In the genomic region with DNA sequence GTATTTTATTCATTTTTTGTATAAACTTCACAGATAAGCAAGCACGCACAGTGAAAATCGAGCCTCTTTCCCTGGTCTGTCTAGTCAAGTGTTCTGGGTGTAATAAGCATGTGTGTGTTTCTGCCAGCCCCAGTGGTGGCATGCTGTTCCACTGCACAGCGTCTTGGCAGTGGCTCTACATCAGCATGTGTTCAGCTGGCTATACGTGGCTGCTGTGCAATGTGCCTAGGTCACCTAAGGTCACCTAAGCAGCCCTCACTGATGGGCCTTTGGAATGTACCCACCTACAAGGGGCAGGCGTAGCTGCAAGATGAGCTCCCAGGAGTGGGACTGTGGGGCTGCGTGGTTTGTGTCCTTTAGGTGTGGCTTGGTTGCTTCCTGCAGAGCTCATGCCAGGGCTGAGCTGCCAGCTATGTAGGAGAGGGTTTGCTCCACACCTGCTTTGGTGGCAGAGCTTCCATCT, we compare ENCODE assay signal across 11 cellular contexts. TPM values are rescaled to one million over a fixed set of nuclear protein-coding genes. Genes with fewer than 3 reads are reported as not detected.
DNase-seq lines count a peak whose midpoint lies in the region; ATAC-seq, FAIRE-seq and TF ChIP-seq lines count a peak whose summit lies in the region.
"Had no signal": no experiment of that assay in that cellular context is flagged by ENCODE, and none has a peak within 500 bp of the region (broad histone marks: within the 10 kb centered on the region; RNA-seq: fewer than 3 reads in every experiment).

No MANE protein-coding gene starts in this region.

- peaks cover 6% of the 10 kb centered on the region; the same call in 1 of the 2 replicates for H4K20me1 ChIP-seq in HepG2 (ENCODE audit: insufficient read depth, low read length)

- in situ Hi-C loops in HepG2 (cut with HindIII; ENCODE audit: extremely low pct_ligation_motif_present, low pct_unique_long_range_greater_than_20kb): no loop called here

- H3K4me1 Mint-ChIP-seq in activated B cell treated with CpG ODN at 0.5 μM for 24 hours: peaks cover 92% of the 10 kb centered on the region

- no peak overlapping the region; a peak in 1 of 6 replicates for H3K4me3 ChIP-seq in HepG2 (replicated peaks in 1 of 3; ENCODE audit: insufficient read depth in 1 of 3, low read depth in 2 of 3, low read length in 3 of 3)
- peak overlapping the region in 1 of 4 donors; percentile 20 for H3K4me3 ChIP-seq in stomach

- H3K9me3 Mint-ChIP-seq in activated B cell treated with CpG ODN at 0.5 μM for 24 hours: no peaks in the 10 kb centered on the region

- H3K27me3 ChIP-seq in HepG2 (ENCODE audit: control insufficient read depth in 1 of 2, insufficient read depth in 2 of 2, low read length in 2 of 2): no peaks in the 10 kb centered on the region
- H3K27me3 ChIP-seq in stomach: no peaks in the 10 kb centered on the region

- H3K9me3 ChIP-seq in HepG2 (ENCODE audit: low read length) (no peaks in the 10 kb centered on the region), stomach (no peaks in the 10 kb centered on the region)

- FAIRE-seq in HepG2 (lab: Jason Lieb, UNC): no peak
- FAIRE-seq: A204.1 had no signal

- CTCF ChIA-PET in activated B cell treated with CpG ODN at 0.5 μM for 24 hours (lab: Charles Lee) (interaction anchor here (3.9 kb wide), 1 partner anchor 60 kb away, joined by 17 read pairs; no protein-coding TSS in a partner anchor), HepG2 (lab: Yijun Ruan, JAX; ENCODE audit: low intra/inter-chr PET ratio, low total read pairs) (no interaction called here)

- no peak for TF ChIP-seq RAD21 in HepG2 (CRISPR knock-in tag; IDR thresholded peaks at IDR 0.05)

- peaks cover 41% of the 10 kb centered on the region for H3K36me3 Mint-ChIP-seq in activated B cell treated with CpG ODN at 0.5 μM for 24 hours (ENCODE audit: low read depth)

- POLR2A ChIA-PET in activated B cell treated with CpG ODN at 0.5 μM for 24 hours (lab: Charles Lee) (interaction anchor here (0.5 kb wide), 1 partner anchor 13 kb away, joined by 3 read pairs; no protein-coding TSS in a partner anchor), HepG2 (lab: Yijun Ruan, JAX) (interaction anchor here (1.2 to 1.5 kb wide), 4 partner anchors 11 to 60 kb away, joined by 4 to 5 read pairs (median 5); no protein-coding TSS in a partner anchor)

- 91% methylated on average over 5 of the region's 6 CpGs for WGBS in HepG2 (ENCODE audit: low lambda C conversion rate)
- WGBS in stomach, 5 donors: 29 to 62% (median 35%) methylated on average over 5 to 6 of the region's 6 CpGs

- TF ChIP-seq CTCF in activated B cell treated with CpG ODN at 0.5 μM for 24 hours (IDR thresholded peaks at IDR 0.05): no peak
- no peak for TF ChIP-seq CTCF in HepG2 (CRISPR knock-in tag; IDR thresholded peaks at IDR 0.05)
- no peak for TF ChIP-seq CTCF in stomach (IDR thresholded peaks at IDR 0.05)

- H3K36me3 ChIP-seq in HepG2 (replicated peaks in 1 of 2; ENCODE audit: control insufficient read depth in 1 of 2, insufficient read depth in 2 of 2, low read length in 2 of 2) (peaks cover 5 to 17% of the 10 kb centered on the region in 2 experiments), stomach (peaks cover 0 to 22% (median 10%) of the 10 kb centered on the region in 4 donors)

- no peaks in the 10 kb centered on the region for H3K27me3 Mint-ChIP-seq in activated B cell treated with CpG ODN at 0.5 μM for 24 hours

- BruUV-seq in HepG2 (replicated peaks; lab: Mats Ljungman, UMichigan): no TSS peak

- H3K4me1 ChIP-seq in HepG2 (ENCODE audit: insufficient read depth, low read length): peaks cover 67% of the 10 kb centered on the region
- peaks cover 68 to 98% (median 76%) of the 10 kb centered on the region in 4 donors for H3K4me1 ChIP-seq in stomach

- peak overlapping the region; percentile 64 for H3K4me3 Mint-ChIP-seq in activated B cell treated with CpG ODN at 0.5 μM for 24 hours

- no peak for TF ChIP-seq EP300 in HepG2 (IDR thresholded peaks at IDR 0.05; ENCODE audit: low read depth in 2 of 2, low read length in 2 of 2)
- TF ChIP-seq EP300 in HepG2 (CRISPR knock-in tag; IDR thresholded peaks at IDR 0.05; ENCODE audit: borderline replicate concordance): no peak
- TF ChIP-seq EP300 in stomach (IDR thresholded peaks at IDR 0.05): no peak

- peak overlapping the region; percentile 79 for H3K27ac Mint-ChIP-seq in activated B cell treated with CpG ODN at 0.5 μM for 24 hours

- H3K4me2 ChIP-seq in HepG2 (ENCODE audit: low read depth, low read length): peak overlapping the region; percentile 38

- H3K27ac ChIP-seq in HepG2 (ENCODE audit: extremely low read length, insufficient read depth, low read length) (no peak overlapping the region), stomach (peak overlapping the region; percentile 66 to 96 (median 70))

- H3K9ac ChIP-seq in HepG2 (ENCODE audit: insufficient read depth, low read depth, low read length): no peak overlapping the region

- TF ChIP-seq POLR2A in HepG2 (IDR thresholded peaks at IDR 0.05; ENCODE audit: insufficient read depth in 1 of 2, low read depth in 2 of 2, low read length in 2 of 2) (no peak), stomach (IDR thresholded peaks at IDR 0.05) (no peak)

- DNase-seq in DMS53 (lab: John Stamatoyannopoulos, UW): peak; percentile 28
- no peak for DNase-seq in DMS53 treated with DMSO at 0.1 percent for 48 hours (lab: John Stamatoyannopoulos, UW; ENCODE audit: unreplicated experiment)
- no peak for DNase-seq in activated B cell treated with CpG ODN at 0.5 μM for 24 hours
- no peak for DNase-seq in HepG2 (ENCODE audit: low spot score)
- peak; percentile 51 for DNase-seq in stomach
- DNase-seq in hepatic stellate cell (ENCODE audit: low spot score): no peak
- DNase-seq in activated T-cell treated with anti-CD3 and anti-CD28 coated beads, Interleukin-2, amount 50 U/mL, for 48 hours: no peak
- DNase-seq: activated effector memory CD4-positive, alpha-beta T cell treated with anti-CD3 and anti-CD28 coated beads, Interleukin-2, amount 50 U/mL, for 16 hours; NCI-H69 had no signal

- intact Hi-C loops in activated B cell treated with CpG ODN at 0.5 μM for 24 hours (cut with micrococcal nuclease) (loop anchor here (10.0 kb wide), 2 partner anchors 395 to 495 kb away; partner anchors contain the start of gene FYCO1), HepG2 (cut with micrococcal nuclease; ENCODE audit: unreplicated experiment) (no loop called here), stomach (cut with DNase I; ENCODE audit: low total_unique reads) (no loop called here)

- H2AFZ ChIP-seq in HepG2 (ENCODE audit: low read length): no peak overlapping the region

- ATAC-seq in activated B cell treated with CpG ODN at 0.5 μM for 24 hours (ENCODE audit: low read depth) (no peak), HepG2 (no peak), GM18858 (IDR thresholded peaks at IDR 0.05; ENCODE audit: unreplicated experiment) (no peak)

- peaks cover 78% of the 10 kb centered on the region for H3K79me2 ChIP-seq in HepG2 (ENCODE audit: insufficient read depth, low read length)

TF ChIP-seq in HepG2, 621 proteins besides CTCF, POLR2A, EP300 and RAD21 (continues in another document):
- no peak for TF ChIP-seq ZNF772 (CRISPR knock-in tag; IDR thresholded peaks at IDR 0.05)

RNA-seq across cellular contexts. Expression of gene LIMD1, which starts 4.9 kb away (rescaled TPM):
- total RNA-seq in activated B cell treated with CpG ODN at 0.5 μM for 24 hours (62.8 and 82.0 TPM in 2 replicates), HepG2 (2016; rRNA removed; fragmentation: Illumina TruSeq; extraction: Trizol) (11.1 and 13.0 TPM in 2 replicates), stomach (10 to 100 TPM; 10.1 to 91.1 (median 25.3) TPM)
- total RNA-seq in HepG2 (2016; cell fraction: cytosol; rRNA removed; fragmentation: Illumina TruSeq; extraction: Trizol; ENCODE audit: low read depth): 1.4 and 1.5 TPM in 2 replicates
- 9.8 and 12.1 TPM in 2 replicates for total RNA-seq in HepG2 (2016; cell fraction: insoluble cytoplasmic fraction; rRNA removed; fragmentation: Illumina TruSeq; extraction: Trizol)
- 5.3 and 6.4 TPM in 2 replicates for total RNA-seq in HepG2 (2016; cell fraction: membrane; rRNA removed; fragmentation: Illumina TruSeq; extraction: Trizol)
- total RNA-seq in HepG2 (2016; cell fraction: nucleus; rRNA removed; fragmentation: Illumina TruSeq; extraction: Trizol): 11.9 and 15.6 TPM in 2 replicates
- polyA plus RNA-seq in HepG2 (2011; rRNA removed) (16.4 and 18.7 TPM in 2 replicates), stomach (1 to 10 TPM; 2.3 to 3.7 (median 3.4) TPM)
- 7.1 and 7.2 TPM in 2 replicates for polyA plus RNA-seq in HepG2 (2011; cell fraction: cytosol; rRNA removed)
- 42.2 and 53.6 TPM in 2 replicates for polyA plus RNA-seq in HepG2 (2011; cell fraction: nucleus; rRNA removed)
- polyA plus RNA-seq in HepG2 (2012): 4.4 and 6.9 TPM in 2 replicates
- polyA plus RNA-seq in HepG2 (2016; cell fraction: cytosol; fragmentation: Illumina TruSeq; extraction: Trizol; ENCODE audit: low read depth): 0.43 and 0.62 TPM in 2 replicates
- polyA plus RNA-seq in HepG2 (2016; cell fraction: insoluble cytoplasmic fraction; fragmentation: Illumina TruSeq; extraction: Trizol; ENCODE audit: low read depth): 5.8 and 6.2 TPM in 2 replicates
- 1.7 TPM in 2 replicates for polyA plus RNA-seq in HepG2 (2016; cell fraction: membrane; fragmentation: Illumina TruSeq; extraction: Trizol; ENCODE audit: low read depth)
- polyA plus RNA-seq in HepG2 (2016; cell fraction: nucleus; fragmentation: Illumina TruSeq; extraction: Trizol; ENCODE audit: insufficient read depth, low read depth): 17.4 and 18.9 TPM in 2 replicates
- polyA minus RNA-seq in HepG2 (2011; rRNA and poly(A)+ RNA removed; ENCODE audit: low replicate concordance): 55.2 and 75.7 TPM in 2 replicates
- polyA minus RNA-seq in HepG2 (2011; cell fraction: cytosol; rRNA and poly(A)+ RNA removed): 11.3 and 16.1 TPM in 2 replicates
- 27.0 and 32.6 TPM in 2 replicates for polyA minus RNA-seq in HepG2 (2011; cell fraction: nucleus; rRNA and poly(A)+ RNA removed)

Comparison
In these comparisons a context has a peak if more than half of its experiments do, and no peak if none do; other contexts are left out.
1. DNase-seq: peak in DMS53 (single experiment) and stomach (single experiment); none in DMS53 treated with DMSO at 0.1 percent for 48 hours (single experiment), activated B cell treated with CpG ODN at 0.5 μM for 24 hours (single experiment), HepG2 (single experiment), hepatic stellate cell (single experiment) and activated T-cell treated with anti-CD3 and anti-CD28 coated beads, Interleukin-2, amount 50 U/mL, for 48 hours (0 of 2).